10 cellular contexts compared by ENCODE assay signal in the genomic region with DNA sequence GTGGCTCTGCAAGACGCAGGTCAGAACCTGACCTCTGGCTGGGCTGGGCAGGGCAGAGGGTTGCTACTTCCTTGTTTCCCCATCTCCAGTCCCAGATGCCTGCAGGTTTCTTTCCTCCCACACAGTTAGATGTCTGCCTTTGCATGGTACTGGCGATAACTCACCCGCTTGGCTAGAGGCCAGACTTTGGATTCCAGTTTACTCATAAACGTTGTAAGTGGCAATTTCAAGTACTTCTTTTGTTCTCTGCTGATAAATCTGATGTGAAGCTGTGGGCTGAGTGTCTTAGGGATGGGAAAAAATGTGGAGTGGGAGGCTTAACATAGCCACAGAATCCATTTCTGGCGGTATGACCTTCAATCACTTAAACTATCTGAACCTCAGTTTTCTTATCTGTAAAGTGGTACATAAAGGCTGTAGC.
A peak's percentile ranks its signal among the peaks of the same experiment; 100 is the strongest.
DNase-seq lines count a peak whose midpoint lies in the region; ATAC-seq, FAIRE-seq and TF ChIP-seq lines count a peak whose summit lies in the region.
"Had no signal": no experiment of that assay in that cellular context is flagged by ENCODE, and none has a peak within 500 bp of the region (broad histone marks: within the 10 kb centered on the region; RNA-seq: fewer than 3 reads in every experiment).

No MANE protein-coding gene starts in this region.

- in situ Hi-C loops in GM23248 (cut with MboI): no loop called here

- 9 to 15% methylated on average over 5 of the region's 5 CpGs for whole genome bisulfite sequencing in GM23248 (ENCODE audit: low coverage in 1 of 2, low lambda C conversion rate in 2 of 2, missing lambda C conversion rate in 2 of 2), 2 experiments

- no peaks in the 10 kb centered on the region for H3K9me3 Mint-ChIP-seq in astrocyte (ENCODE audit: unreplicated experiment)
- peaks cover 13% of the 10 kb centered on the region for H3K9me3 Mint-ChIP-seq in nephron progenitor cell
- H3K9me3 Mint-ChIP-seq in endothelial cell (ENCODE audit: unreplicated experiment): no peaks in the 10 kb centered on the region
- H3K9me3 Mint-ChIP-seq: activated naive CD4-positive, alpha-beta T cell treated with anti-CD3 and anti-CD28 coated beads, Interleukin-2, amount 50 U/mL, for 72 hours had no signal

- H3K4me3 ChIP-seq in GM23248 (no peak overlapping the region), astrocyte (ENCODE audit: insufficient read depth, low read depth, low read length) (no peak overlapping the region)

- no peak overlapping the region for H3K4me3 Mint-ChIP-seq in astrocyte (ENCODE audit: unreplicated experiment)
- H3K4me3 Mint-ChIP-seq in nephron progenitor cell: peak overlapping the region; percentile 2
- H3K4me3 Mint-ChIP-seq in endothelial cell (ENCODE audit: unreplicated experiment): no peak overlapping the region

- H3K27me3 ChIP-seq in GM23248 (replicated peaks; ENCODE audit: insufficient read depth) (no peaks in the 10 kb centered on the region), astrocyte (ENCODE audit: insufficient read depth, low read length) (peaks cover 4% of the 10 kb centered on the region)

- peak overlapping the region; percentile 30 for H3K27ac Mint-ChIP-seq in astrocyte (ENCODE audit: unreplicated experiment)
- peak overlapping the region; percentile 58 for H3K27ac Mint-ChIP-seq in nephron progenitor cell
- H3K27ac Mint-ChIP-seq in endothelial cell (ENCODE audit: unreplicated experiment): no peak overlapping the region
- H3K27ac Mint-ChIP-seq: activated naive CD4-positive, alpha-beta T cell treated with anti-CD3 and anti-CD28 coated beads, Interleukin-2, amount 50 U/mL, for 72 hours had no signal

- no peaks in the 10 kb centered on the region for H3K36me3 Mint-ChIP-seq in astrocyte (ENCODE audit: low read depth, unreplicated experiment)
- no peaks in the 10 kb centered on the region for H3K36me3 Mint-ChIP-seq in nephron progenitor cell (ENCODE audit: low read depth)
- no peaks in the 10 kb centered on the region for H3K36me3 Mint-ChIP-seq in endothelial cell (ENCODE audit: low read depth, unreplicated experiment)
- H3K36me3 Mint-ChIP-seq: activated naive CD4-positive, alpha-beta T cell treated with anti-CD3 and anti-CD28 coated beads, Interleukin-2, amount 50 U/mL, for 72 hours had no signal

- H3F3A ChIP-seq in GM23248 (ENCODE audit: insufficient read depth): 0 out of 2 replicates have a peak, but pooled peaks cover 7% of the 10 kb centered on the region

- H3K4me2 ChIP-seq in GM23248 (ENCODE audit: unreplicated experiment) (peak overlapping the region; percentile 6), astrocyte (ENCODE audit: low read length) (no peak overlapping the region)

- H3K4me1 ChIP-seq in GM23248 (ENCODE audit: insufficient read depth) (peaks cover 18% of the 10 kb centered on the region; the same call in 1 of the 2 replicates), astrocyte (ENCODE audit: insufficient read depth, low read length) (no peaks in the 10 kb centered on the region)

- H3K79me2 ChIP-seq in GM23248 (ENCODE audit: insufficient read depth) (no peaks in the 10 kb centered on the region), astrocyte (ENCODE audit: insufficient read depth, low read length) (no peaks in the 10 kb centered on the region)

- no peak overlapping the region for H3K27ac ChIP-seq in GM23248
- no peak overlapping the region for H3K27ac ChIP-seq in astrocyte (ENCODE audit: low read depth, low read length)

- ATAC-seq in sciatic nerve: no peak
- ATAC-seq in HG03196 (IDR thresholded peaks at IDR 0.05; ENCODE audit: unreplicated experiment): no peak
- ATAC-seq: activated naive CD4-positive, alpha-beta T cell treated with anti-CD3 and anti-CD28 coated beads, Interleukin-2, amount 50 U/mL, for 72 hours had no signal

- H3K9me2 ChIP-seq in GM23248 (ENCODE audit: insufficient read depth): no peaks in the 10 kb centered on the region

- no peaks in the 10 kb centered on the region for H4K20me1 ChIP-seq in GM23248 (ENCODE audit: insufficient read depth)
- no peaks in the 10 kb centered on the region for H4K20me1 ChIP-seq in astrocyte (ENCODE audit: insufficient read depth, low read length)

- peaks cover 8% of the 10 kb centered on the region for H3K4me1 Mint-ChIP-seq in astrocyte (ENCODE audit: low read depth, unreplicated experiment)
- peaks cover 48% of the 10 kb centered on the region for H3K4me1 Mint-ChIP-seq in nephron progenitor cell
- peaks cover 8% of the 10 kb centered on the region for H3K4me1 Mint-ChIP-seq in endothelial cell (ENCODE audit: unreplicated experiment)

- peak; percentile 32 for FAIRE-seq in astrocyte (lab: Jason Lieb, UNC)
- FAIRE-seq: GM18507 had no signal

- H2AFZ ChIP-seq in GM23248 (no peak overlapping the region), astrocyte (ENCODE audit: low read depth, low read length) (no peak overlapping the region)

- TF ChIP-seq CTCF in astrocyte (IDR thresholded peaks at IDR 0.05; ENCODE audit: insufficient read depth, low read depth, low read length) (no peak), nephron progenitor cell (IDR thresholded peaks at IDR 0.05) (no peak), endothelial cell (IDR thresholded peaks at IDR 0.05; ENCODE audit: unreplicated experiment) (no peak)

- DNase-seq in GM23248 (peak; percentile 93), NCI-H187 treated with DMSO at 0.1 percent for 48 hours (lab: John Stamatoyannopoulos, UW) (peak; percentile 76), astrocyte (ENCODE audit: low read depth) (peak; percentile 93), nephron progenitor cell (no peak), sciatic nerve (ENCODE audit: low spot score) (no peak), mesenteric fat pad (ENCODE audit: low spot score) (no peak), endothelial cell (ENCODE audit: low spot score) (no peak)

- H3K36me3 ChIP-seq in GM23248 (ENCODE audit: low read depth) (no peaks in the 10 kb centered on the region), astrocyte (ENCODE audit: insufficient read depth, low read length) (no peaks in the 10 kb centered on the region)

- no peak overlapping the region for H3K9ac ChIP-seq in GM23248
- H3K9ac ChIP-seq in astrocyte (ENCODE audit: low read length): no peak overlapping the region

- intact Hi-C loops in sciatic nerve (cut with DNase I): no loop called here

- H3K27me3 Mint-ChIP-seq in astrocyte (ENCODE audit: low read depth, unreplicated experiment): peaks cover 3% of the 10 kb centered on the region
- peaks cover 4% of the 10 kb centered on the region for H3K27me3 Mint-ChIP-seq in nephron progenitor cell (ENCODE audit: low read depth, poor library complexity)
- no peaks in the 10 kb centered on the region for H3K27me3 Mint-ChIP-seq in endothelial cell (ENCODE audit: unreplicated experiment)

- H3K9me3 ChIP-seq in GM23248 (ENCODE audit: low read depth) (no peaks in the 10 kb centered on the region), astrocyte (ENCODE audit: insufficient read depth, low read depth, low read length) (no peaks in the 10 kb centered on the region)

Comparison
In these comparisons a context has a peak if more than half of its experiments do, and no peak if none do; other contexts are left out.
1. DNase-seq: peak in GM23248 (single experiment), NCI-H187 treated with DMSO at 0.1 percent for 48 hours (single experiment) and astrocyte (single experiment); none in nephron progenitor cell (single experiment), sciatic nerve (single experiment), mesenteric fat pad (single experiment) and endothelial cell (single experiment).